ENCODE assay signal across 23 cellular contexts in genomic region chr7:87131806-87132205, GRCh38.
"Had no signal": no experiment of that assay in that cellular context is flagged by ENCODE, and none has a peak within 500 bp of the region (broad histone marks: within the 10 kb centered on the region; RNA-seq: fewer than 3 reads in every experiment).

No MANE protein-coding gene starts in this region.

- H3K4me3 ChIP-seq: colonic mucosa, coronary artery, dorsolateral prefrontal cortex, esophagus muscularis mucosa, esophagus squamous epithelium, gastrocnemius medialis, gastroesophageal sphincter, heart left ventricle, heart right ventricle had no signal

- H3K27me3 ChIP-seq: colonic mucosa, dorsolateral prefrontal cortex, esophagus muscularis mucosa, esophagus squamous epithelium, gastrocnemius medialis, gastroesophageal sphincter, heart left ventricle, heart right ventricle had no signal

- H3K36me3 ChIP-seq: colonic mucosa, esophagus muscularis mucosa, esophagus squamous epithelium, gastrocnemius medialis, gastroesophageal sphincter, heart left ventricle, heart right ventricle had no signal

- DNase-seq: colonic mucosa; cortex of kidney; dermis blood vessel endothelial cell; dorsolateral prefrontal cortex; effector CD4-positive, alpha-beta T cell; effector CD8-positive, alpha-beta T cell; effector memory CD4-positive, alpha-beta T cell; effector memory CD8-positive, alpha-beta T cell; endodermal cell; erythroblast; esophagus squamous epithelium; foreskin fibroblast; foreskin keratinocyte; foreskin melanocyte; gastrocnemius medialis; glutamatergic neuron; head of caudate nucleus; heart left ventricle; heart right ventricle had no signal

- H3K9me3 ChIP-seq: colonic mucosa, esophagus muscularis mucosa, esophagus squamous epithelium, gastrocnemius medialis, gastroesophageal sphincter, heart left ventricle, heart right ventricle had no signal

- H3K27ac ChIP-seq: colonic mucosa, coronary artery, dorsolateral prefrontal cortex, epithelial cell of prostate, esophagus muscularis mucosa, esophagus squamous epithelium, foreskin keratinocyte, gastrocnemius medialis, gastroesophageal sphincter, heart left ventricle, heart right ventricle had no signal

- H3K4me1 ChIP-seq: colonic mucosa, esophagus muscularis mucosa, esophagus squamous epithelium, foreskin keratinocyte, gastrocnemius medialis, gastroesophageal sphincter, heart left ventricle, heart right ventricle had no signal
